Comparison of ENCODE assay signal across 17 cellular contexts in genomic region chr1:29488086-29488793, GRCh38.
DNase-seq lines count a peak whose midpoint lies in the region; ATAC-seq, FAIRE-seq and TF ChIP-seq lines count a peak whose summit lies in the region.
"Had no signal": no experiment of that assay in that cellular context is flagged by ENCODE, and none has a peak within 500 bp of the region (broad histone marks: within the 10 kb centered on the region; RNA-seq: fewer than 3 reads in every experiment).

No MANE protein-coding gene starts in this region.

- intact Hi-C loops in vagina (cut with DNase I) = no loop called here

- no peaks in the 10 kb centered on the region for H3K27me3 ChIP-seq in vagina
- H3K27me3 ChIP-seq: BLaER1 had no signal

- no peaks in the 10 kb centered on the region for H3K4me1 Mint-ChIP-seq in activated naive CD4-positive, alpha-beta T cell treated with anti-CD3 and anti-CD28 coated beads, Interleukin-2, amount 50 U/mL, for 24 hours
- H3K4me1 Mint-ChIP-seq in activated naive CD4-positive, alpha-beta T cell treated with anti-CD3 and anti-CD28 coated beads, Interleukin-2, amount 10 ng/mL, durations not matched to agents 7 days and 5 days = no peaks in the 10 kb centered on the region
- no peaks in the 10 kb centered on the region for H3K4me1 Mint-ChIP-seq in chondrocyte (ENCODE audit: low read depth)

- CTCF ChIA-PET in activated naive CD4-positive, alpha-beta T cell treated with anti-CD3 and anti-CD28 coated beads, Interleukin-2, amount 10 ng/mL, durations not matched to agents 7 days and 5 days (lab: Charles Lee) = no interaction called here

- H3K4me3 ChIP-seq in vagina = no peak overlapping the region
- H3K4me3 ChIP-seq: BLaER1 had no signal

- H3K27me3 Mint-ChIP-seq in activated naive CD4-positive, alpha-beta T cell treated with anti-CD3 and anti-CD28 coated beads, Interleukin-2, amount 50 U/mL, for 24 hours = peaks cover 3% of the 10 kb centered on the region
- no peaks in the 10 kb centered on the region for H3K27me3 Mint-ChIP-seq in activated naive CD4-positive, alpha-beta T cell treated with anti-CD3 and anti-CD28 coated beads, Interleukin-2, amount 10 ng/mL, durations not matched to agents 7 days and 5 days
- peaks cover 22% of the 10 kb centered on the region for H3K27me3 Mint-ChIP-seq in chondrocyte (ENCODE audit: low read depth)

- TF ChIP-seq CTCF in chondrocyte (IDR thresholded peaks at IDR 0.05) (no peak), vagina (IDR thresholded peaks at IDR 0.05) (no peak), omental fat pad (IDR thresholded peaks at IDR 0.05) (no peak)

- no peaks in the 10 kb centered on the region for H3K36me3 ChIP-seq in vagina
- H3K36me3 ChIP-seq: BLaER1 had no signal

- no peak for DNase-seq in activated naive CD4-positive, alpha-beta T cell treated with anti-CD3 and anti-CD28 coated beads, Interleukin-2, amount 10 ng/mL, durations not matched to agents 7 days and 5 days
- peak; percentile 34 for DNase-seq in chondrocyte (ENCODE audit: low spot score)
- DNase-seq in islet precursor cell = peak; percentile 31
- DNase-seq in vagina (ENCODE audit: extremely low spot score in 2 of 2) = peak; percentile 52 to 77
- no peak for DNase-seq in omental fat pad (ENCODE audit: low spot score)
- no peak for DNase-seq in GM19239 (ENCODE audit: insufficient read length, low spot score)
- DNase-seq: 8988T, Calu3, DMS79 treated with DMSO at 0.1 percent for 48 hours, GF-D8, HCEC 1CT, IMR-90 had no signal

- no peaks in the 10 kb centered on the region for H3K9me3 ChIP-seq in vagina
- H3K9me3 ChIP-seq: BLaER1 had no signal

- H3K27ac ChIP-seq in vagina = no peak overlapping the region
- H3K27ac ChIP-seq: BLaER1 had no signal

- no peak for ATAC-seq in HG02798 (IDR thresholded peaks at IDR 0.05; ENCODE audit: poor library complexity, unreplicated experiment)
- no peak for ATAC-seq in omental fat pad (ENCODE audit: low FRiP score)
- ATAC-seq: CD8-positive, alpha-beta T cell had no signal

- no peak for TF ChIP-seq POLR2A in vagina (IDR thresholded peaks at IDR 0.05)

- no peaks in the 10 kb centered on the region for H3K4me1 ChIP-seq in vagina

- H3K9me3 Mint-ChIP-seq in activated naive CD4-positive, alpha-beta T cell treated with anti-CD3 and anti-CD28 coated beads, Interleukin-2, amount 50 U/mL, for 24 hours = no peaks in the 10 kb centered on the region
- H3K9me3 Mint-ChIP-seq in activated naive CD4-positive, alpha-beta T cell treated with anti-CD3 and anti-CD28 coated beads, Interleukin-2, amount 10 ng/mL, durations not matched to agents 7 days and 5 days = no peaks in the 10 kb centered on the region
- H3K9me3 Mint-ChIP-seq in chondrocyte (ENCODE audit: low read depth) = no peaks in the 10 kb centered on the region
- H3K9me3 Mint-ChIP-seq: CD8-positive, alpha-beta T cell had no signal

- peak overlapping the region; percentile 26 for H3K27ac Mint-ChIP-seq in activated naive CD4-positive, alpha-beta T cell treated with anti-CD3 and anti-CD28 coated beads, Interleukin-2, amount 50 U/mL, for 24 hours
- no peak overlapping the region for H3K27ac Mint-ChIP-seq in activated naive CD4-positive, alpha-beta T cell treated with anti-CD3 and anti-CD28 coated beads, Interleukin-2, amount 10 ng/mL, durations not matched to agents 7 days and 5 days
- H3K27ac Mint-ChIP-seq in chondrocyte (ENCODE audit: unreplicated experiment) = no peak overlapping the region
- H3K27ac Mint-ChIP-seq: CD8-positive, alpha-beta T cell had no signal

- FAIRE-seq in GM19239 (lab: Jason Lieb, UNC) = no peak
- FAIRE-seq: HTR-8/SVneo had no signal

- no peak overlapping the region for H3K4me3 Mint-ChIP-seq in activated naive CD4-positive, alpha-beta T cell treated with anti-CD3 and anti-CD28 coated beads, Interleukin-2, amount 50 U/mL, for 24 hours
- no peak overlapping the region for H3K4me3 Mint-ChIP-seq in activated naive CD4-positive, alpha-beta T cell treated with anti-CD3 and anti-CD28 coated beads, Interleukin-2, amount 10 ng/mL, durations not matched to agents 7 days and 5 days
- H3K4me3 Mint-ChIP-seq in chondrocyte (ENCODE audit: unreplicated experiment) = no peak overlapping the region
- H3K4me3 Mint-ChIP-seq: CD8-positive, alpha-beta T cell had no signal

- no peaks in the 10 kb centered on the region for H3K36me3 Mint-ChIP-seq in activated naive CD4-positive, alpha-beta T cell treated with anti-CD3 and anti-CD28 coated beads, Interleukin-2, amount 50 U/mL, for 24 hours
- H3K36me3 Mint-ChIP-seq in activated naive CD4-positive, alpha-beta T cell treated with anti-CD3 and anti-CD28 coated beads, Interleukin-2, amount 10 ng/mL, durations not matched to agents 7 days and 5 days = no peaks in the 10 kb centered on the region
- peaks cover 1% of the 10 kb centered on the region for H3K36me3 Mint-ChIP-seq in chondrocyte (ENCODE audit: low read depth)
- H3K36me3 Mint-ChIP-seq: CD8-positive, alpha-beta T cell had no signal

Comparison
In these comparisons a context has a peak if more than half of its experiments do, and no peak if none do; other contexts are left out.
1. DNase-seq: peak in chondrocyte (single experiment), islet precursor cell (single experiment) and vagina (2 of 2); none in activated naive CD4-positive, alpha-beta T cell treated with anti-CD3 and anti-CD28 coated beads, Interleukin-2, amount 10 ng/mL, durations not matched to agents 7 days and 5 days (single experiment), omental fat pad (single experiment) and GM19239 (single experiment).